12 cellular contexts compared by ENCODE assay signal in the genomic region with DNA sequence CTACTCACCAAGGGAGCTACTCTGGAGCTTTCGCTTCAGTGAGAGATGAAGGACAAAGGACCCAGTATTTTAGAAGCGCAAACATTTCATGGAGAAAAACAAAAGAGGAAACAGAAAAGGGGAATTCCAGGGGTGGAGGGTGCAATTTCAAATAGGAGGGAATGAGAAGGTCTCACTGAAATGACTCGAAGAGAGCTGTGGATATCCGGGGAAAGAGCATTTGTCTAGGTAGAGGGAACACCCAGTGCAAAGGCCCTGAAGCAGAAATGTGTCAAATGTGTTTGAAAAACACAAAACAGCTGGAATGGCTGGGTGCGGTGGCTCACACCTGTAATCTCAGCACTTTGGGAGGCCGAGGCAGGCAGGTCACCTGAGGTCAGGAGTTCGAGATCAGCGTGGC. TPM values are rescaled to one million over a fixed set of nuclear protein-coding genes. Genes with fewer than 3 reads are reported as not detected.
A peak's percentile ranks its signal among the peaks of the same experiment; 100 is the strongest.
DNase-seq lines count a peak whose midpoint lies in the region; ATAC-seq and TF ChIP-seq lines count a peak whose summit lies in the region.
"Had no signal": no experiment of that assay in that cellular context is flagged by ENCODE, and none has a peak within 500 bp of the region (broad histone marks: within the 10 kb centered on the region; RNA-seq: fewer than 3 reads in every experiment).

No MANE protein-coding gene starts in this region.

- POLR2A ChIA-PET in CD8-positive, alpha-beta T cell (lab: Charles Lee): interaction anchor here (0.9 to 2.4 kb wide), 5 partner anchors 10 to 211 kb away, joined by 3 to 45 read pairs (median 12); a partner anchor contains a TSS

- H2AFZ ChIP-seq in Loucy (ENCODE audit: low read length): no peak overlapping the region

- DNase-seq in CD8-positive, alpha-beta T cell: no peak
- no peak for DNase-seq in chondrocyte (ENCODE audit: low spot score)
- DNase-seq in psoas muscle: no peak
- DNase-seq in HPDE6-E6E7 (ENCODE audit: extremely low spot score): no peak
- no peak for DNase-seq in NCI-H2227 treated with DMSO at 0.1 percent for 48 hours (lab: John Stamatoyannopoulos, UW)
- DNase-seq in COR-L47 (lab: John Stamatoyannopoulos, UW): no peak
- DNase-seq: activated CD4-positive, CD25-positive, alpha-beta regulatory T cell; DMS153; Right ventricle myocardium superior had no signal

- 78 to 82% (median 82%) methylated on average over 8 of the region's 8 CpGs for WGBS in psoas muscle, 3 donors

- H3K4me1 ChIP-seq in CD8-positive, alpha-beta T cell (ENCODE audit: insufficient read depth, low read length): peaks cover 75% of the 10 kb centered on the region
- H3K4me1 ChIP-seq in Loucy (ENCODE audit: insufficient read depth, low read length, poor library complexity, severe bottlenecking) (peaks cover 52% of the 10 kb centered on the region), psoas muscle (peaks cover 43% of the 10 kb centered on the region)

- H3K4me1 Mint-ChIP-seq in CD8-positive, alpha-beta T cell (ENCODE audit: low read depth): peaks cover 72% of the 10 kb centered on the region
- H3K4me1 Mint-ChIP-seq in chondrocyte (ENCODE audit: low read depth): peaks cover 58% of the 10 kb centered on the region

- H3K9me3 ChIP-seq in CD8-positive, alpha-beta T cell (ENCODE audit: low read length): no peaks in the 10 kb centered on the region
- H3K9me3 ChIP-seq in Loucy (ENCODE audit: insufficient read depth, low read depth, low read length) (no peaks in the 10 kb centered on the region), psoas muscle (no peaks in the 10 kb centered on the region)

- H3K27ac Mint-ChIP-seq in CD8-positive, alpha-beta T cell: no peak overlapping the region
- peak overlapping the region; percentile 54 for H3K27ac Mint-ChIP-seq in chondrocyte (ENCODE audit: unreplicated experiment)

- H3F3A ChIP-seq in Loucy (ENCODE audit: low read depth): peaks cover 9% of the 10 kb centered on the region; the same call in 1 of the 2 replicates

- no peak overlapping the region for H3K4me3 ChIP-seq in CD8-positive, alpha-beta T cell (ENCODE audit: low read depth, low read length)
- H3K4me3 ChIP-seq in Loucy (ENCODE audit: low read length, poor library complexity, severe bottlenecking) (peak overlapping the region; percentile 82), psoas muscle (peak overlapping the region; percentile 54)
- H3K4me3 ChIP-seq: lung had no signal

- no peaks in the 10 kb centered on the region for H3K27me3 ChIP-seq in CD8-positive, alpha-beta T cell (ENCODE audit: insufficient read depth, low read length)
- H3K27me3 ChIP-seq in Loucy (ENCODE audit: insufficient read depth, low read length, poor library complexity, severe bottlenecking) (no peaks in the 10 kb centered on the region), psoas muscle (ENCODE audit: insufficient read depth in 3 of 3, low read length in 2 of 3) (no peaks in the 10 kb centered on the region)

- intact Hi-C loops in CD8-positive, alpha-beta T cell (cut with DNase I, micrococcal nuclease): loop anchor here (5.0 to 10.0 kb wide), 7 partner anchors 365 to 1327 kb away; a partner anchor contains a TSS
- intact Hi-C loops in psoas muscle (cut with DNase I): loop anchor here (5.0 to 10.0 kb wide), 2 partner anchors 815 to 817 kb away; a partner anchor contains a TSS

- H3K36me3 ChIP-seq in CD8-positive, alpha-beta T cell (ENCODE audit: insufficient read depth, low read length): peaks cover 14% of the 10 kb centered on the region
- peaks cover 11% of the 10 kb centered on the region; the same call in 1 of the 2 replicates for H3K36me3 ChIP-seq in Loucy (ENCODE audit: insufficient read depth, low read length)
- H3K36me3 ChIP-seq in psoas muscle (ENCODE audit: insufficient read depth in 1 of 2, low read depth in 1 of 2): peaks cover 0 to 24% of the 10 kb centered on the region in 2 donors

- peak overlapping the region; percentile 81 for H3K4me2 ChIP-seq in Loucy (ENCODE audit: low read depth, low read length, poor library complexity, severe bottlenecking)

- CTCF ChIA-PET in CD8-positive, alpha-beta T cell (lab: Charles Lee): interaction anchor here (1.1 to 11.9 kb wide), 15 partner anchors 10 to 494 kb away, joined by 3 to 287 read pairs (median 8); a partner anchor contains a TSS

- no peaks in the 10 kb centered on the region for H3K9me2 ChIP-seq in Loucy (replicated peaks; ENCODE audit: low read depth, low read length)

- ATAC-seq in CD8-positive, alpha-beta T cell: no peak
- ATAC-seq in psoas muscle (no peak), GM19035 (IDR thresholded peaks at IDR 0.05; ENCODE audit: unreplicated experiment) (no peak)

- no peak overlapping the region for H3K9ac ChIP-seq in Loucy (ENCODE audit: low read depth, low read length, poor library complexity, severe bottlenecking)

- no peaks in the 10 kb centered on the region for H3K9me3 Mint-ChIP-seq in CD8-positive, alpha-beta T cell
- H3K9me3 Mint-ChIP-seq in chondrocyte (ENCODE audit: low read depth): no peaks in the 10 kb centered on the region

- peaks cover 55% of the 10 kb centered on the region for H4K20me1 ChIP-seq in Loucy (ENCODE audit: insufficient read depth, low read length, poor library complexity, severe bottlenecking)

- no peak for TF ChIP-seq CTCF in CD8-positive, alpha-beta T cell (IDR thresholded peaks at IDR 0.05)
- TF ChIP-seq CTCF in Loucy (conservative IDR thresholded peaks at IDR 0.05; ENCODE audit: low read length) (no peak), chondrocyte (IDR thresholded peaks at IDR 0.05) (no peak), psoas muscle (IDR thresholded peaks at IDR 0.05) (no peak)

- H3K36me3 Mint-ChIP-seq in CD8-positive, alpha-beta T cell: peaks cover 51% of the 10 kb centered on the region
- H3K36me3 Mint-ChIP-seq in chondrocyte (ENCODE audit: low read depth): peaks cover 5% of the 10 kb centered on the region

- H3K4me3 Mint-ChIP-seq in CD8-positive, alpha-beta T cell: peak overlapping the region; percentile 3
- H3K4me3 Mint-ChIP-seq in chondrocyte (ENCODE audit: unreplicated experiment): peak overlapping the region; percentile 2

- peaks cover 70% of the 10 kb centered on the region for H3K79me2 ChIP-seq in Loucy (ENCODE audit: insufficient read depth, low read length)

- H3K27me3 Mint-ChIP-seq in CD8-positive, alpha-beta T cell (ENCODE audit: low read depth): no peaks in the 10 kb centered on the region
- H3K27me3 Mint-ChIP-seq in chondrocyte (ENCODE audit: low read depth): no peaks in the 10 kb centered on the region

- no peak overlapping the region for H3K27ac ChIP-seq in CD8-positive, alpha-beta T cell (ENCODE audit: low read depth, low read length)
- peak overlapping the region; percentile 72 for H3K27ac ChIP-seq in psoas muscle

RNA-seq across cellular contexts. Expression of a gene that starts 2.4 kb away (rescaled TPM):
- total RNA-seq in CD8-positive, alpha-beta T cell: 10 to 100 TPM; 69.0 to 70.5 TPM
- 44.1 to 52.3 TPM (median 47.9 TPM) in 3 replicates for total RNA-seq in chondrocyte
- total RNA-seq in psoas muscle: 10 to 100 TPM; 34.0 to 52.6 (median 42.6) TPM
- 100 to 1,000 TPM; 143 to 313 (median 186) TPM for polyA plus RNA-seq in psoas muscle

RNA-seq across cellular contexts. Expression of a gene that starts 9.8 kb away (rescaled TPM):
- total RNA-seq in CD8-positive, alpha-beta T cell: 100 to 1,000 TPM; 327 to 329 TPM
- total RNA-seq in chondrocyte (128 to 541 TPM (median 513 TPM) in 3 replicates), psoas muscle (100 to 1,000 TPM; 246 to 839 (median 408) TPM)
- 1,000 to 10,000 TPM; 1,006 to 1,369 (median 1,295) TPM for polyA plus RNA-seq in psoas muscle

RNA-seq across cellular contexts. Expression of a gene that starts 28.0 kb away (rescaled TPM):
- 10 to 100 TPM; 24.8 to 25.3 TPM for total RNA-seq in CD8-positive, alpha-beta T cell
- total RNA-seq in chondrocyte (22.7 to 24.0 TPM (median 23.0 TPM) in 3 replicates), psoas muscle (10 to 100 TPM in 2 of 4 donors, 1 to 10 TPM in 2; 8.6 to 18.7 (median 13.3) TPM)
- polyA plus RNA-seq in psoas muscle: 10 to 100 TPM in 2 of 3 donors, 1 to 10 TPM in 1; 7.4 to 20.9 (median 14.0) TPM

RNA-seq across cellular contexts. Expression of a gene that starts 40.4 kb away (rescaled TPM):
- total RNA-seq in CD8-positive, alpha-beta T cell: 1 to 10 TPM; 5.5 to 5.9 TPM
- total RNA-seq in chondrocyte: 0.02 to 0.08 TPM (median 0.05 TPM) in 3 replicates
- under 1 TPM in 2 of 4 donors, not detected in 2; 0.04 to 0.06 TPM for total RNA-seq in psoas muscle
- polyA plus RNA-seq in psoas muscle: under 1 TPM; 0.01 to 0.14 (median 0.01) TPM
